1 cellular context compared by ENCODE assay signal in genomic region chr16:693364-693763, GRCh38.
A peak's percentile ranks its signal among the peaks of the same experiment; 100 is the strongest.
TF ChIP-seq lines count a peak whose summit lies in the region.

No MANE protein-coding gene starts in this region.

TF ChIP-seq in H1, 55 proteins besides CTCF, POLR2A, EP300 and RAD21:
- no peak for TF ChIP-seq E2F6 (IDR thresholded peaks at IDR 0.05)
- TF ChIP-seq NRF1 (IDR thresholded peaks at IDR 0.05; ENCODE audit: low read depth, low read length) = no peak
- TF ChIP-seq MAX (IDR thresholded peaks at IDR 0.05) = peak; percentile 28; the same call in 1 of the 2 replicates
- TF ChIP-seq SUZ12 (IDR thresholded peaks at IDR 0.05; ENCODE audit: low read length) = no peak
